1 cellular context compared by ENCODE assay signal in genomic region chr20:53658973-53659372, GRCh38.
A peak's percentile ranks its signal among the peaks of the same experiment; 100 is the strongest.
TF ChIP-seq lines count a peak whose summit lies in the region.

No MANE protein-coding gene starts in this region.

TF ChIP-seq in HEK293, 187 proteins besides CTCF, POLR2A, EP300 and RAD21 (continued from another document):
- TF ChIP-seq ZNF18 (tag by site-specific recombination; IDR thresholded peaks at IDR 0.05) (peak; percentile 76), TCF7L2 (IDR thresholded peaks at IDR 0.05; ENCODE audit: borderline replicate concordance, low read depth, low read length) (no peak), ZNF600 (tag by site-specific recombination; IDR thresholded peaks at IDR 0.05) (peak; percentile 59)
